In the genomic region with DNA sequence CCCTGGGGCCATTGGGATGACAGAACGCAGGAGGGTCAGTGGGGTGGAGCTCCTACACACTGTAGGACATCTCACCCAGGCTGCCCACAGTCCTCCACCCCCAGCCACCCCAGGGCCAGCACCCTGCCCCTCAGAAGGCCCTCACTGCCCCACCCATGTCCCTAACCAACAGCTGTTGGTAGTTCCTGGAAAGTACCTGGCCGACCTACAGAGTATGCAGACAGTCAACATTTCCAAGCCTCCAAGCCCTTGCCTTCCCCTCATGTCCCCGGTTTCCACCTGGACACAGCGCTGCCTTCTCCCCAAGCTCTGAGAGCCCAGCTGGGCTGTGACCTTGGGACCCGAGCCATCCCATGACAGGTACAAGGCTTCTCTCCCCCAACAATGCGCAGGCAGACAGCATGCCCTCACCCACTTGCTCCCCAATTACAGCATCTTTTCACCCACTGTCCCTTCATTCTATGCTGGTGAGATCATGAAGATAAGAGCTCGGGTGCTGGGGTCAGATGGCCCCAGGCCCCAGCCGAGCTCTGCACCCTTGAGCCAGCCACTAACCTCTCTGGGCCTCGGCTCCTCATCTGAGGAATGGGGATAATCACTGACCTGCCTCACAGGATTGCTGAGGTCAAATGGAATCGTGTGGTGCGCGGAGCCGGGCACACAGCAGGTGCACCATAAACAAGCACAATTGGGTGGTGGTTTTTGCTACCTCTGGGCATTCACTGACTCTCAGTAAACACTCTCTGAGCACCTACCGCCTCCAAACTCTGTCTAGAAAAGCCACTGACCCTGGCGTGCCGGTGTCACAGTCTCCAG, we compare ENCODE assay signal across 13 cellular contexts. TPM values are rescaled to one million over a fixed set of nuclear protein-coding genes. Genes with fewer than 3 reads are reported as not detected.
DNase-seq lines count a peak whose midpoint lies in the region; ATAC-seq and TF ChIP-seq lines count a peak whose summit lies in the region.
"Had no signal": no experiment of that assay in that cellular context is flagged by ENCODE, and none has a peak within 500 bp of the region (broad histone marks: within the 10 kb centered on the region; RNA-seq: fewer than 3 reads in every experiment).

No MANE protein-coding gene starts in this region.

- H3K27me3 ChIP-seq in CD4-positive, alpha-beta memory T cell (ENCODE audit: insufficient read depth, low read length), result no peaks in the 10 kb centered on the region
- H3K27me3 ChIP-seq in Karpas-422 (ENCODE audit: low read length) (no peaks in the 10 kb centered on the region), body of pancreas (no peaks in the 10 kb centered on the region)

- no peaks in the 10 kb centered on the region for H3K9me2 ChIP-seq in Karpas-422 (replicated peaks; ENCODE audit: insufficient read depth, low read length)

- H3K4me2 ChIP-seq in Karpas-422 (ENCODE audit: low read depth, low read length, poor library complexity, severe bottlenecking), result peak overlapping the region; percentile 77

- peak overlapping the region; percentile 73 for H3K9ac ChIP-seq in Karpas-422 (ENCODE audit: low read length)

- peaks cover 100% of the 10 kb centered on the region for H3K4me1 ChIP-seq in CD4-positive, alpha-beta memory T cell (ENCODE audit: insufficient read depth, low read length)
- H3K4me1 ChIP-seq in Karpas-422 (ENCODE audit: low read length) (peaks cover 99% of the 10 kb centered on the region), body of pancreas (peaks cover 7% of the 10 kb centered on the region)

- POLR2A ChIA-PET in CD4-positive, alpha-beta memory T cell (lab: Charles Lee; ENCODE audit: partially characterized antibody), result interaction anchor here (0.8 to 37.5 kb wide), 4 partner anchors 10 to 36 kb away, joined by 4 to 1160 read pairs (median 587); a partner anchor contains a TSS

- TF ChIP-seq CTCF in body of pancreas (IDR thresholded peaks at IDR 0.05), result no peak
- TF ChIP-seq CTCF in nephron progenitor cell (IDR thresholded peaks at IDR 0.05), result no peak

- peaks cover 66% of the 10 kb centered on the region for H3K79me2 ChIP-seq in Karpas-422 (ENCODE audit: low read length)

- H3K9me3 ChIP-seq in CD4-positive, alpha-beta memory T cell (ENCODE audit: control insufficient read depth in 1 of 2, low read length in 2 of 2), result no peaks in the 10 kb centered on the region
- H3K9me3 ChIP-seq in Karpas-422 (ENCODE audit: low read length), result no peaks in the 10 kb centered on the region
- H3K9me3 ChIP-seq in body of pancreas, result no peaks in the 10 kb centered on the region

- H3K4me1 Mint-ChIP-seq in CD4-positive, alpha-beta memory T cell, result peaks cover 84 to 100% (median 95%) of the 10 kb centered on the region in 4 donors
- peaks cover 58% of the 10 kb centered on the region for H3K4me1 Mint-ChIP-seq in nephron progenitor cell

- H3K36me3 ChIP-seq in CD4-positive, alpha-beta memory T cell (ENCODE audit: insufficient read depth, low read length), result peaks cover 26% of the 10 kb centered on the region
- H3K36me3 ChIP-seq in Karpas-422 (ENCODE audit: insufficient read depth, low read length) (peaks cover 6% of the 10 kb centered on the region; the same call in 1 of the 2 replicates), body of pancreas (replicated peaks in 1 of 2; ENCODE audit: insufficient read depth in 1 of 2, low read depth in 2 of 2) (no peaks in the 10 kb centered on the region)
- H3K36me3 ChIP-seq: brain microvascular endothelial cell had no signal

- no peak for TF ChIP-seq POLR2A in body of pancreas (IDR thresholded peaks at IDR 0.05)

- no peaks in the 10 kb centered on the region for H3K27me3 Mint-ChIP-seq in CD4-positive, alpha-beta memory T cell
- peaks cover 8% of the 10 kb centered on the region for H3K27me3 Mint-ChIP-seq in nephron progenitor cell (ENCODE audit: low read depth, poor library complexity)

- peaks cover 0 to 2% (median 0%) of the 10 kb centered on the region in 8 donors for H3K9me3 Mint-ChIP-seq in CD4-positive, alpha-beta memory T cell
- no peaks in the 10 kb centered on the region for H3K9me3 Mint-ChIP-seq in nephron progenitor cell

- CTCF ChIA-PET in CD4-positive, alpha-beta memory T cell (lab: Charles Lee; ENCODE audit: partially characterized antibody), result interaction anchor here (1.3 to 18.5 kb wide), 4 partner anchors 10 to 36 kb away, joined by 3 to 270 read pairs (median 98); a partner anchor contains a TSS

- peaks cover 41% of the 10 kb centered on the region for H4K20me1 ChIP-seq in Karpas-422 (ENCODE audit: insufficient read depth, low read depth, low read length)

- peak in 1 of 5 donors; percentile 68 for DNase-seq in CD4-positive, alpha-beta memory T cell
- DNase-seq in Karpas-422 (no peak), body of pancreas (peak in 1 of 4 donors; percentile 33), nephron progenitor cell (no peak), A172 (ENCODE audit: low spot score) (no peak), germinal center (ENCODE audit: low spot score) (no peak), KG1 (lab: John Stamatoyannopoulos, UW) (no peak)
- DNase-seq: activated CD4-positive, CD25-positive, alpha-beta regulatory T cell treated with anti-CD3 and anti-CD28 coated beads, Interleukin-2, amount 50 U/mL, for 72 hours; brain microvascular endothelial cell; mesendoderm; NCI-H1417 treated with DMSO at 0.1 percent for 48 hours had no signal

- peaks cover 28 to 66% of the 10 kb centered on the region in 2 donors for H3K36me3 Mint-ChIP-seq in CD4-positive, alpha-beta memory T cell
- no peaks in the 10 kb centered on the region for H3K36me3 Mint-ChIP-seq in nephron progenitor cell (ENCODE audit: low read depth)

- H3K4me3 ChIP-seq in CD4-positive, alpha-beta memory T cell (ENCODE audit: low read length in 2 of 2), result peak overlapping the region in 1 of 2 donors; percentile 16
- H3K4me3 ChIP-seq in Karpas-422 (ENCODE audit: low read length), result no peak overlapping the region
- no peak overlapping the region for H3K4me3 ChIP-seq in body of pancreas

- peak overlapping the region; percentile 92 for H3K27ac ChIP-seq in CD4-positive, alpha-beta memory T cell (ENCODE audit: low read depth, low read length)
- H3K27ac ChIP-seq in Karpas-422 (ENCODE audit: low read length) (peak overlapping the region; percentile 99), body of pancreas (peak overlapping the region in 2 of 4 donors; percentile 11 to 14)
- H3K27ac ChIP-seq: brain microvascular endothelial cell had no signal

- H3K27ac Mint-ChIP-seq in CD4-positive, alpha-beta memory T cell, result peak overlapping the region; percentile 95 to 99 (median 98)
- H3K27ac Mint-ChIP-seq in nephron progenitor cell, result peak overlapping the region; percentile 5

- WGBS in body of pancreas, 2 donors, result 48 to 57% methylated on average over 14 to 16 of the region's 16 CpGs

- ATAC-seq in body of pancreas, result peak; percentile 41
- ATAC-seq in HG03378 (IDR thresholded peaks at IDR 0.05; ENCODE audit: unreplicated experiment), result no peak

- H3K4me3 Mint-ChIP-seq in CD4-positive, alpha-beta memory T cell, result peak overlapping the region; percentile 17 to 98 (median 88)
- no peak overlapping the region for H3K4me3 Mint-ChIP-seq in nephron progenitor cell

- intact Hi-C loops in CD4-positive, alpha-beta memory T cell (cut with micrococcal nuclease), result no loop called here
- intact Hi-C loops in body of pancreas (cut with DNase I), result no loop called here

- H2AFZ ChIP-seq in Karpas-422 (ENCODE audit: low read length), result no peak overlapping the region

RNA-seq across cellular contexts. Expression of a gene that starts 11.2 kb away (rescaled TPM):
- total RNA-seq in CD4-positive, alpha-beta memory T cell, result 100 to 1,000 TPM; 587 to 608 TPM
- polyA plus RNA-seq in CD4-positive, alpha-beta memory T cell, result 100 to 1,000 TPM; 563 to 851 TPM
- 117 and 184 TPM in 2 replicates for total RNA-seq in Karpas-422 (2014; rRNA removed; shearing (Covaris generic); ENCODE audit: low replicate concordance)
- 10 to 100 TPM in 1 of 2 donors, 1 to 10 TPM in 1; 6.3 to 25.2 TPM for total RNA-seq in body of pancreas
- total RNA-seq in A172 (2014; rRNA removed; shearing (Covaris generic)), result 0.12 TPM in 1 of 2 replicates, not detected in the other
- total RNA-seq: fibroblast of villous mesenchyme had no signal

RNA-seq across cellular contexts. Expression of a gene that starts 23.0 kb away (rescaled TPM):
- total RNA-seq in CD4-positive, alpha-beta memory T cell, result under 1 TPM in 1 of 2 experiments, not detected in 1; 0.12 TPM
- 1 to 10 TPM in 1 of 2 donors, under 1 TPM in 1; 0.53 to 1.2 TPM for polyA plus RNA-seq in CD4-positive, alpha-beta memory T cell
- 0.19 and 1.2 TPM in 2 replicates for total RNA-seq in Karpas-422 (2014; rRNA removed; shearing (Covaris generic); ENCODE audit: low replicate concordance)
- under 1 TPM in 1 of 2 donors, not detected in 1; 0.33 TPM for total RNA-seq in body of pancreas
- not detected in 2 replicates for total RNA-seq in A172 (2014; rRNA removed; shearing (Covaris generic))
- total RNA-seq: fibroblast of villous mesenchyme had no signal
